1 cellular context compared by ENCODE assay signal in the genomic region with DNA sequence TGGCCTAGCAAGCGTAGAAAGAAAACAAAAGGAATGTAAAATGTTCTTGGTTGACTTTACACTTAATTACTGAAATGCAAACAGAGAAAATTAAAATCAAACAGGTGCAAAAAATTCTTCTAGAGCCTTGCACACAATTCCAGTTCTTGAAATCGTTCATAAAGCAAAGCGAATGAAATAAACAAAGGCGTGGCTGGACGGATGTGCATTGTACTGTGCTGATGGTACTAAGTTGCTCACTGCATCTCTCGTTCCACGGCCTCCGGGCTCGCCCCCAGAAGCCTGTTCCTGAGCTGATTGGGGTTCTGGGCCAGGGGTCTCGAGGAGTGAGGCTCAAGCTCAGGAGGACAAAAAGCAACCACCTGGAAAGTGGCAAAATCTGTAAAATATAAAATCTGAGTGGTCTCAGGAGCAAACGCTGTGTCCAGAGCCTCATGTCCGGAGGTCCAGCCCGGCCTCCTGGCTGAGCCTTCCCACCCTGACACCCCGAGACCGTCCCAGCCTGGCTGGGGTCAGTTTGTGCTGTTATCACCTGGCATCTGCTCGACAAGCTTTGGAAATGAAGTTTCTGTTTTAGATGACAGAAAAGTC.
TF ChIP-seq lines count a peak whose summit lies in the region.

No MANE protein-coding gene starts in this region.

TF ChIP-seq in liver, 16 proteins besides CTCF, POLR2A, EP300 and RAD21 (continued from another document):
- TF ChIP-seq SP1 (IDR thresholded peaks at IDR 0.05) (no peak), JUND (IDR thresholded peaks at IDR 0.05) (no peak)
- TF ChIP-seq, protein P1, sequence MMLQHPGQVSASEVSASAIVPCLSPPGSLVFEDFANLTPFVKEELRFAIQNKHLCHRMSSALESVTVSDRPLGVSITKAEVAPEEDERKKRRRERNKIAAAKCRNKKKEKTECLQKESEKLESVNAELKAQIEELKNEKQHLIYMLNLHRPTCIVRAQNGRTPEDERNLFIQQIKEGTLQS (IDR thresholded peaks at IDR 0.05) = no peak
- TF ChIP-seq, protein P2, sequence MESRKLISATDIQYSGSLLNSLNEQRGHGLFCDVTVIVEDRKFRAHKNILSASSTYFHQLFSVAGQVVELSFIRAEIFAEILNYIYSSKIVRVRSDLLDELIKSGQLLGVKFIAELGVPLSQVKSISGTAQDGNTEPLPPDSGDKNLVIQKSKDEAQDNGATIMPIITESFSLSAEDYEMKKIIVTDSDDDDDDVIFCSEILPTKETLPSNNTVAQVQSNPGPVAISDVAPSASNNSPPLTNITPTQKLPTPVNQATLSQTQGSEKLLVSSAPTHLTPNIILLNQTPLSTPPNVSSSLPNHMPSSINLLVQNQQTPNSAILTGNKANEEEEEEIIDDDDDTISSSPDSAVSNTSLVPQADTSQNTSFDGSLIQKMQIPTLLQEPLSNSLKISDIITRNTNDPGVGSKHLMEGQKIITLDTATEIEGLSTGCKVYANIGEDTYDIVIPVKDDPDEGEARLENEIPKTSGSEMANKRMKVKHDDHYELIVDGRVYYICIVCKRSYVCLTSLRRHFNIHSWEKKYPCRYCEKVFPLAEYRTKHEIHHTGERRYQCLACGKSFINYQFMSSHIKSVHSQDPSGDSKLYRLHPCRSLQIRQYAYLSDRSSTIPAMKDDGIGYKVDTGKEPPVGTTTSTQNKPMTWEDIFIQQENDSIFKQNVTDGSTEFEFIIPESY (IDR thresholded peaks at IDR 0.05) = no peak
